In the genomic region with DNA sequence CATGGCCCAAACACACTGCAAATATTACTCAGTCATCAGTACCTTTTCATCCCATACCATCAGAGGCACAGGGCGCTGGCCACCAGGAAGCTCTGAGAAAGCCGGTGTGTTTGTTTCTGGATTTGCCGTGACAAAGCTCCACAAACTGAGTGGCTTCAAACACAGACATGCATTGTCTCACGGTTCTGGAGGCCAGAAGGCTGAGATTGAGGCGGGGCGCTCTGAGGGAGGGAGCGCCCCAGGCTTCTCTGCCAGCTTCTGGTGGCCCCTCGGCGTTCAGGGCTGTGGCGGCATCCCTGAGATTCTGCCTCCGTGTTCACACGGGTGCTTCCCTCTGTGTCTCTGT, we compare ENCODE assay signal across 1 cellular context.
TF ChIP-seq lines count a peak whose summit lies in the region.

No MANE protein-coding gene starts in this region.

TF ChIP-seq in GM23338, 12 proteins besides CTCF, POLR2A, EP300 and RAD21 (continued from another document):
- TF ChIP-seq CREB1 (CRISPR knock-in tag; IDR thresholded peaks at IDR 0.05; ENCODE audit: low read depth) (no peak), POLR2AphosphoS5 (IDR thresholded peaks at IDR 0.05; ENCODE audit: low read depth) (no peak), REST (IDR thresholded peaks at IDR 0.05; ENCODE audit: unreplicated experiment) (no peak)
